ENCODE assay signal across 21 cellular contexts in the genomic region with DNA sequence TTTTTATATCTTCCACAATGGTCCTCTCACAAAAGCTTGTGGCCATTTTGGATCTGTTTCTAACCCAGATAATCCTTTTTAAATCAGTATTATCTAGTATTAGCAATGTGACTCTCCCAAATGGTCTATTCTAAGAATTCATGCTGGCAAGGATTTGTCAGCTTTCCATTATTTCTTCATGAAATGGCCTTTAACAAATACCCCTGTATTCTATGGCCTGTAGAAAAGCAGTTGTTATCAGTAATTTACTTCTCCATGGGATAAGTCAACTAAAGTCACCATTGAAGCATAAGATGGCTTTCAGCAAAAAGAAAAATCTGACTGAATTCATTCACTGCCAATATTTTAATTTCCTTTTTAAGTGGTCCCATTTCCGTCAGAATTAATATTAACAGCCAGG.
"Had no signal": no experiment of that assay in that cellular context is flagged by ENCODE, and none has a peak within 500 bp of the region (broad histone marks: within the 10 kb centered on the region; RNA-seq: fewer than 3 reads in every experiment).

No MANE protein-coding gene starts in this region.

- H3K27me3 ChIP-seq: MG63 had no signal

- DNase-seq: IMR-90, Karpas-422, KG1, MG63, NCI-H1092 treated with DMSO at 0.1 percent for 48 hours, NCI-H1436, NCI-H1694 treated with DMSO at 0.1 percent for 48 hours, NCI-H1930, NCI-H2081 treated with DMSO at 0.1 percent for 48 hours, NCI-H2171 treated with DMSO at 0.1 percent for 48 hours, NCI-H446, NCI-H510A, NCI-H524 treated with DMSO at 0.1 percent for 48 hours, NCI-H69, Right ventricle myocardium superior, RPMI8226, SK-N-SH, SW 1271, T-cell had no signal

- H3K9ac ChIP-seq: SK-N-SH had no signal

- H3K9me3 ChIP-seq: MG63, SK-N-SH had no signal

- H3K4me3 ChIP-seq: MG63 had no signal

- FAIRE-seq: HepG2, RCC 7860 had no signal

- H3K9me2 ChIP-seq: SK-N-SH had no signal

- H3K4me2 ChIP-seq: SK-N-SH had no signal

- H3K36me3 ChIP-seq: MG63 had no signal
